Comparison of ENCODE assay signal across 8 cellular contexts in genomic region chr11:114183041-114183511, GRCh38.
DNase-seq lines count a peak whose midpoint lies in the region; ATAC-seq lines count a peak whose summit lies in the region.

No MANE protein-coding gene starts in this region.

- no peaks in the 10 kb centered on the region for H3K27me3 Mint-ChIP-seq in T-cell
- no peaks in the 10 kb centered on the region for H3K27me3 Mint-ChIP-seq in activated T-helper 17 cell treated with anti-CD3 and anti-CD28 coated beads, Interleukin-2, amount 50 U/mL, for 72 hours
- H3K27me3 Mint-ChIP-seq in memory B cell: peaks cover 2% of the 10 kb centered on the region

- H3K27ac Mint-ChIP-seq in T-cell (peak overlapping the region; percentile 86 to 91), memory B cell (peak overlapping the region; percentile 60)
- peak overlapping the region; percentile 93 for H3K27ac Mint-ChIP-seq in activated T-helper 17 cell treated with anti-CD3 and anti-CD28 coated beads, Interleukin-2, amount 50 U/mL, for 72 hours

- no peaks in the 10 kb centered on the region for H3K9me3 Mint-ChIP-seq in T-cell
- H3K9me3 Mint-ChIP-seq in activated T-helper 17 cell treated with anti-CD3 and anti-CD28 coated beads, Interleukin-2, amount 50 U/mL, for 72 hours: no peaks in the 10 kb centered on the region
- no peaks in the 10 kb centered on the region for H3K9me3 Mint-ChIP-seq in memory B cell

- peak; percentile 83 to 93 (median 88) for ATAC-seq in T-cell (replicated peaks in 1 of 4)
- peak; percentile 89 for ATAC-seq in activated T-helper 17 cell treated with anti-CD3 and anti-CD28 coated beads, Interleukin-2, amount 50 U/mL, for 72 hours (replicated peaks)
- peak; percentile 12 for ATAC-seq in memory B cell (ENCODE audit: low read depth)
- no peak for ATAC-seq in HG02588 (IDR thresholded peaks at IDR 0.05; ENCODE audit: unreplicated experiment)

- H3K4me3 Mint-ChIP-seq in T-cell (peak overlapping the region; percentile 19 to 63 (median 44)), memory B cell (no peak overlapping the region)
- H3K4me3 Mint-ChIP-seq in activated T-helper 17 cell treated with anti-CD3 and anti-CD28 coated beads, Interleukin-2, amount 50 U/mL, for 72 hours: peak overlapping the region; percentile 66

- H3K4me1 Mint-ChIP-seq in T-cell (peaks cover 86 to 93% (median 92%) of the 10 kb centered on the region in 3 donors), memory B cell (peaks cover 50% of the 10 kb centered on the region)
- H3K4me1 Mint-ChIP-seq in activated T-helper 17 cell treated with anti-CD3 and anti-CD28 coated beads, Interleukin-2, amount 50 U/mL, for 72 hours: peaks cover 48% of the 10 kb centered on the region

- CTCF ChIA-PET in T-cell (lab: Charles Lee): interaction anchor here (0.6 to 1.8 kb wide), 6 partner anchors 9 to 122 kb away, joined by 3 to 7 read pairs (median 4); no protein-coding TSS in a partner anchor

- DNase-seq in T-cell: peak; percentile 43 to 89 (median 67)
- no peak for DNase-seq in memory B cell (ENCODE audit: low spot score in 2 of 2)
- peak; percentile 27 for DNase-seq in stimulated activated CD8-positive, alpha-beta memory T cell treated with anti-CD3 and anti-CD28 coated beads, Interleukin-7, amount 100 ng/mL, for 24 hours (ENCODE audit: low read depth)
- DNase-seq in superior temporal gyrus (ENCODE audit: extremely low spot score): no peak
- DNase-seq in NCI-H2227 treated with DMSO at 0.1 percent for 48 hours (lab: John Stamatoyannopoulos, UW): no peak
- DNase-seq in iPS-NIHi7 (ENCODE audit: extremely low spot score): no peak

- POLR2A ChIA-PET in T-cell (lab: Charles Lee): interaction anchor here (0.5 to 1.8 kb wide), 3 partner anchors 10 to 77 kb away, joined by 4 to 9 read pairs (median 4); no protein-coding TSS in a partner anchor

- H3K36me3 Mint-ChIP-seq in T-cell (no peaks in the 10 kb centered on the region), memory B cell (no peaks in the 10 kb centered on the region)
- no peaks in the 10 kb centered on the region for H3K36me3 Mint-ChIP-seq in activated T-helper 17 cell treated with anti-CD3 and anti-CD28 coated beads, Interleukin-2, amount 50 U/mL, for 72 hours (ENCODE audit: low read depth)

Comparison
In these comparisons a context has a peak if more than half of its experiments do, and no peak if none do; other contexts are left out.
1. DNase-seq: peak in T-cell (34 of 34) and stimulated activated CD8-positive, alpha-beta memory T cell treated with anti-CD3 and anti-CD28 coated beads, Interleukin-7, amount 100 ng/mL, for 24 hours (single experiment); none in memory B cell (0 of 2), superior temporal gyrus (single experiment), NCI-H2227 treated with DMSO at 0.1 percent for 48 hours (single experiment) and iPS-NIHi7 (single experiment).
2. Peak in every context shown above with its lines, with median percentiles within 50 percentile points of each other: H3K27ac Mint-ChIP-seq.